ENCODE assay signal across 8 cellular contexts in the genomic region with DNA sequence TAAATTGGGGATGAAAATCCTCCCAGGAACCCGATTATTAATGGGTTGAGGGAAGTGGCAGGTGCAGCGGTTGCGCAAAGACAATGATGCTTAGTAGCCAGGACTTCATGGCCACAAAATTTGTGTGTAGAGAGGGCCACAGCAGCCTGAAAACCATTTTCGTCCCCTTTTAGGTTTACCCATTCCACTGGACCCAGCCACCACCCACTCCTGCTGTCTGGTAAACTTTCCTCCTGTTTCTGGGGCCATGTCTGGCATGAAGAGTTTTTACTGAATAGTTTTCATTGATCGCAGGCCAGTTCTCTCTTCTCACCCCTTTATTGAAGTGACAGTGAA.
DNase-seq lines count a peak whose midpoint lies in the region; TF ChIP-seq lines count a peak whose summit lies in the region.

No MANE protein-coding gene starts in this region.

- H3K9me3 Mint-ChIP-seq in activated naive CD4-positive, alpha-beta T cell treated with anti-CD3 and anti-CD28 coated beads for 36 hours: no peaks in the 10 kb centered on the region
- peaks cover 0 to 3% (median 2%) of the 10 kb centered on the region in 5 experiments for H3K9me3 Mint-ChIP-seq in brain

- H4K8ac ChIP-seq in mesendoderm (ENCODE audit: low read depth, low read length): no peak overlapping the region

- no peak overlapping the region for H3K4ac ChIP-seq in mesendoderm (ENCODE audit: low read depth, low read length)

- CTCF ChIA-PET in activated naive CD4-positive, alpha-beta T cell treated with anti-CD3 and anti-CD28 coated beads for 36 hours (lab: Charles Lee): interaction anchor here (1.0 kb wide), 1 partner anchor 16 kb away, joined by 4 read pairs; no protein-coding TSS in a partner anchor

- H3K27me3 Mint-ChIP-seq in activated naive CD4-positive, alpha-beta T cell treated with anti-CD3 and anti-CD28 coated beads for 36 hours (ENCODE audit: low read depth): no peaks in the 10 kb centered on the region
- H3K27me3 Mint-ChIP-seq in brain: peaks cover 3% of the 10 kb centered on the region

- no peak overlapping the region for H2AK5ac ChIP-seq in mesendoderm (ENCODE audit: low read length)

- H3K4me1 Mint-ChIP-seq in activated naive CD4-positive, alpha-beta T cell treated with anti-CD3 and anti-CD28 coated beads for 36 hours (ENCODE audit: low read depth): peaks cover 14% of the 10 kb centered on the region
- peaks cover 50% of the 10 kb centered on the region for H3K4me1 Mint-ChIP-seq in brain

- H3K4me3 ChIP-seq in mesendoderm (ENCODE audit: low read length) (peak overlapping the region; percentile 62), tibial nerve (peak overlapping the region; percentile 57 to 83 (median 65))

- H4K5ac ChIP-seq in mesendoderm (ENCODE audit: low read length): no peak overlapping the region

- H3K9me3 ChIP-seq in tibial nerve: no peaks in the 10 kb centered on the region

- no peak overlapping the region for H2BK120ac ChIP-seq in mesendoderm (ENCODE audit: low read depth, low read length)

- peaks cover 3% of the 10 kb centered on the region for H3K36me3 Mint-ChIP-seq in activated naive CD4-positive, alpha-beta T cell treated with anti-CD3 and anti-CD28 coated beads for 36 hours (ENCODE audit: low read depth)
- H3K36me3 Mint-ChIP-seq in brain: no peaks in the 10 kb centered on the region

- intact Hi-C loops in activated naive CD4-positive, alpha-beta T cell treated with anti-CD3 and anti-CD28 coated beads for 36 hours (cut with micrococcal nuclease): loop anchor here (1.0 kb wide), 2 partner anchors 15 to 208 kb away; no protein-coding TSS in a partner anchor

- no peaks in the 10 kb centered on the region for H3K79me2 ChIP-seq in mesendoderm (ENCODE audit: control insufficient read depth, insufficient read depth, low read length)

- TF ChIP-seq CTCF in brain (conservative IDR thresholded peaks at IDR 0.05) (no peak), tibial nerve (IDR thresholded peaks at IDR 0.05) (no peak)

- no peak for DNase-seq in activated naive CD4-positive, alpha-beta T cell treated with anti-CD3 and anti-CD28 coated beads for 36 hours
- DNase-seq in activated naive CD4-positive, alpha-beta T cell treated with Interleukin-2 at 50 U/mL for 16 hours: no peak
- DNase-seq in mesendoderm (no peak), tibial nerve (ENCODE audit: low spot score in 2 of 2) (no peak), NCI-H1694 treated with DMSO at 0.1 percent for 48 hours (lab: John Stamatoyannopoulos, UW) (no peak), NCI-H1694 (lab: John Stamatoyannopoulos, UW) (no peak), NCI-H1092 (lab: John Stamatoyannopoulos, UW) (no peak)

- H3K4me3 Mint-ChIP-seq in activated naive CD4-positive, alpha-beta T cell treated with anti-CD3 and anti-CD28 coated beads for 36 hours: peak overlapping the region; percentile 73
- H3K4me3 Mint-ChIP-seq in brain: peak overlapping the region; percentile 89 to 94 (median 90)

- no peak for TF ChIP-seq EP300 in tibial nerve (IDR thresholded peaks at IDR 0.05)

- no peaks in the 10 kb centered on the region for H3K79me1 ChIP-seq in mesendoderm (ENCODE audit: low read length)

- H3K56ac ChIP-seq in mesendoderm (ENCODE audit: low read length): peak overlapping the region; percentile 86

- no peak overlapping the region for H3K23ac ChIP-seq in mesendoderm (ENCODE audit: low read length)

- no peak for TF ChIP-seq POLR2A in tibial nerve (IDR thresholded peaks at IDR 0.05)

- H3K18ac ChIP-seq in mesendoderm (ENCODE audit: low read length): no peak overlapping the region

- H3K36me3 ChIP-seq in mesendoderm (ENCODE audit: control insufficient read depth, insufficient read depth, low read length) (no peaks in the 10 kb centered on the region), tibial nerve (no peaks in the 10 kb centered on the region)

- H3K27ac ChIP-seq in mesendoderm (ENCODE audit: low read depth, low read length): no peak overlapping the region
- H3K27ac ChIP-seq in tibial nerve: peak overlapping the region in 3 of 4 donors; percentile 48 to 78 (median 68)

- H2BK5ac ChIP-seq in mesendoderm (ENCODE audit: low read length): no peak overlapping the region

- peak overlapping the region; percentile 92 for H3K4me2 ChIP-seq in mesendoderm (ENCODE audit: low read length)

- H3K27ac Mint-ChIP-seq in activated naive CD4-positive, alpha-beta T cell treated with anti-CD3 and anti-CD28 coated beads for 36 hours: peak overlapping the region; percentile 15
- peak overlapping the region; percentile 93 to 99 (median 97) for H3K27ac Mint-ChIP-seq in brain

- no peak overlapping the region for H2BK15ac ChIP-seq in mesendoderm (replicated peaks; ENCODE audit: low read depth)

- H3K4me1 ChIP-seq in mesendoderm (ENCODE audit: control insufficient read depth, low read depth, low read length): peaks cover 4% of the 10 kb centered on the region
- H3K4me1 ChIP-seq in tibial nerve: peaks cover 0 to 15% (median 3%) of the 10 kb centered on the region in 4 donors

- no peaks in the 10 kb centered on the region for H3K27me3 ChIP-seq in mesendoderm (ENCODE audit: insufficient read depth, low read length, poor library complexity)
- peaks cover 0 to 9% of the 10 kb centered on the region in 2 donors for H3K27me3 ChIP-seq in tibial nerve

- peak overlapping the region; percentile 73 for H3K9ac ChIP-seq in mesendoderm (ENCODE audit: low read length)

- no CpG with 5 or more reads among the region's 5 CpGs for WGBS in mesendoderm (ENCODE audit: extremely low coverage, insufficient coverage, low lambda C conversion rate)
- WGBS in tibial nerve, 2 donors: 10 to 12% methylated on average over 5 of the region's 5 CpGs
